2 cellular contexts compared by ENCODE assay signal in the genomic region with DNA sequence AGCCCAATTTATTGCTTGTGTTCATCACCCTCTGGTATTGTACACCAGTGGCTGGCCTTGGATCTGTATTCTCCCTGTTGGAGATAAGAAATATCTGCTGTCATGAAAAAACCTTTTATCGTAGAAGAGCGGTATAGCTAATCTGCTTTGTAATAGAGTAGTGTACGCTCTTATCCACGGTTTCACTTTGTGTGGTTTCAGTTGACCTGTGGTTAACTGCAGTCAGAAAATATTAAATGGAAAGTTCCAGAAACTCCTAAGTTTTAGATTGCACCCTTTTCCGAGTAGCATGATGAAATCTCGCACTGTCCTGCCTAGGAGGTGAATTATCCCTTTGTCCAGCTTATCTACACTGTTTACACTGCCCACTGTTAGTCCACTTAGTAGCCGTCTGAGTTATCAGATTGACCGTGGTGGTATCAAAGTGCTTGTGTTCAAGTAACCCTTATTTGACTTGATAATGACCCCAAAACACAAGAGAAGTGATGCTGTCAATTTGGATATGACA.
TF ChIP-seq lines count a peak whose summit lies in the region.

No MANE protein-coding gene starts in this region.

TF ChIP-seq in HEK293, 187 proteins besides CTCF, POLR2A, EP300 and RAD21 (continued from another document):
- TF ChIP-seq ZNF426 (tag by site-specific recombination; IDR thresholded peaks at IDR 0.05) (no peak), SETDB1 (IDR thresholded peaks at IDR 0.05; ENCODE audit: insufficient read length, low read length) (no peak), ZXDB (tag by site-specific recombination; IDR thresholded peaks at IDR 0.05) (no peak), TCF7L2 (IDR thresholded peaks at IDR 0.05; ENCODE audit: borderline replicate concordance, low read depth, low read length) (peak; percentile 95)
- TF ChIP-seq, protein P1, sequence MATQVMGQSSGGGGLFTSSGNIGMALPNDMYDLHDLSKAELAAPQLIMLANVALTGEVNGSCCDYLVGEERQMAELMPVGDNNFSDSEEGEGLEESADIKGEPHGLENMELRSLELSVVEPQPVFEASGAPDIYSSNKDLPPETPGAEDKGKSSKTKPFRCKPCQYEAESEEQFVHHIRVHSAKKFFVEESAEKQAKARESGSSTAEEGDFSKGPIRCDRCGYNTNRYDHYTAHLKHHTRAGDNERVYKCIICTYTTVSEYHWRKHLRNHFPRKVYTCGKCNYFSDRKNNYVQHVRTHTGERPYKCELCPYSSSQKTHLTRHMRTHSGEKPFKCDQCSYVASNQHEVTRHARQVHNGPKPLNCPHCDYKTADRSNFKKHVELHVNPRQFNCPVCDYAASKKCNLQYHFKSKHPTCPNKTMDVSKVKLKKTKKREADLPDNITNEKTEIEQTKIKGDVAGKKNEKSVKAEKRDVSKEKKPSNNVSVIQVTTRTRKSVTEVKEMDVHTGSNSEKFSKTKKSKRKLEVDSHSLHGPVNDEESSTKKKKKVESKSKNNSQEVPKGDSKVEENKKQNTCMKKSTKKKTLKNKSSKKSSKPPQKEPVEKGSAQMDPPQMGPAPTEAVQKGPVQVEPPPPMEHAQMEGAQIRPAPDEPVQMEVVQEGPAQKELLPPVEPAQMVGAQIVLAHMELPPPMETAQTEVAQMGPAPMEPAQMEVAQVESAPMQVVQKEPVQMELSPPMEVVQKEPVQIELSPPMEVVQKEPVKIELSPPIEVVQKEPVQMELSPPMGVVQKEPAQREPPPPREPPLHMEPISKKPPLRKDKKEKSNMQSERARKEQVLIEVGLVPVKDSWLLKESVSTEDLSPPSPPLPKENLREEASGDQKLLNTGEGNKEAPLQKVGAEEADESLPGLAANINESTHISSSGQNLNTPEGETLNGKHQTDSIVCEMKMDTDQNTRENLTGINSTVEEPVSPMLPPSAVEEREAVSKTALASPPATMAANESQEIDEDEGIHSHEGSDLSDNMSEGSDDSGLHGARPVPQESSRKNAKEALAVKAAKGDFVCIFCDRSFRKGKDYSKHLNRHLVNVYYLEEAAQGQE (tag by site-specific recombination; IDR thresholded peaks at IDR 0.05), result no peak

TF ChIP-seq in HepG2, 621 proteins besides CTCF, POLR2A, EP300 and RAD21 (continued from another document and continues in another):
- TF ChIP-seq, protein P2, sequence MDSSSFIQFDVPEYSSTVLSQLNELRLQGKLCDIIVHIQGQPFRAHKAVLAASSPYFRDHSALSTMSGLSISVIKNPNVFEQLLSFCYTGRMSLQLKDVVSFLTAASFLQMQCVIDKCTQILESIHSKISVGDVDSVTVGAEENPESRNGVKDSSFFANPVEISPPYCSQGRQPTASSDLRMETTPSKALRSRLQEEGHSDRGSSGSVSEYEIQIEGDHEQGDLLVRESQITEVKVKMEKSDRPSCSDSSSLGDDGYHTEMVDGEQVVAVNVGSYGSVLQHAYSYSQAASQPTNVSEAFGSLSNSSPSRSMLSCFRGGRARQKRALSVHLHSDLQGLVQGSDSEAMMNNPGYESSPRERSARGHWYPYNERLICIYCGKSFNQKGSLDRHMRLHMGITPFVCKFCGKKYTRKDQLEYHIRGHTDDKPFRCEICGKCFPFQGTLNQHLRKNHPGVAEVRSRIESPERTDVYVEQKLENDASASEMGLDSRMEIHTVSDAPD (CRISPR knock-in tag; IDR thresholded peaks at IDR 0.05), result no peak
- TF ChIP-seq, protein P3, sequence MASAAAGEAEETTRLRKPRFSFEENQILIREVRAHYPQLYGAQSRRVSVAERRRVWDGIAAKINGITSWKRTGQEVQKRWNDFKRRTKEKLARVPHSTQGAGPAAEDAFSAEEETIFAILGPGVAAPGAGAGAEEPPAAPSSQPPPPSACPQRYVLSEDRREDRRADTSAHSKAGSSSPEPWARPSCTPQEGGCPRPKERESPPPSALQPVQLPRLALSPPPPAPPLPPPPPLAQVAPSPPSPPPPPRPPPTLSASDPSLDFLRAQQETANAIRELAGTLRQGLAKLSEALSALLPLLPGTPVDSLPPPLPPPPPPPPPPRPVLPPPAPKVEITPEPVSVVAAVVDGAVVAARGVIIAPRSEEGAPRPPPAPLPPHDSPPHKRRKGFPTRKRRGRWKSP (CRISPR knock-in tag; IDR thresholded peaks at IDR 0.05), result no peak
- TF ChIP-seq NFKB2 (CRISPR knock-in tag; IDR thresholded peaks at IDR 0.05; ENCODE audit: borderline replicate concordance), result no peak
- no peak for TF ChIP-seq NR3C1 (CRISPR knock-in tag; IDR thresholded peaks at IDR 0.05)
- TF ChIP-seq ZFP36L1 (CRISPR knock-in tag; IDR thresholded peaks at IDR 0.05), result no peak
- no peak for TF ChIP-seq ZNF329 (CRISPR knock-in tag; IDR thresholded peaks at IDR 0.05; ENCODE audit: low read depth)
- TF ChIP-seq ZNF552 (CRISPR knock-in tag; IDR thresholded peaks at IDR 0.05; ENCODE audit: borderline replicate concordance), result no peak
- TF ChIP-seq, protein P4, sequence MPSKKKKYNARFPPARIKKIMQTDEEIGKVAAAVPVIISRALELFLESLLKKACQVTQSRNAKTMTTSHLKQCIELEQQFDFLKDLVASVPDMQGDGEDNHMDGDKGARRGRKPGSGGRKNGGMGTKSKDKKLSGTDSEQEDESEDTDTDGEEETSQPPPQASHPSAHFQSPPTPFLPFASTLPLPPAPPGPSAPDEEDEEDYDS (CRISPR knock-in tag; IDR thresholded peaks at IDR 0.05), result no peak
- TF ChIP-seq RARG (CRISPR knock-in tag; IDR thresholded peaks at IDR 0.05; ENCODE audit: low read depth), result no peak
- no peak for TF ChIP-seq ZNF510 (CRISPR knock-in tag; IDR thresholded peaks at IDR 0.05; ENCODE audit: low read depth)
- TF ChIP-seq, protein P5, sequence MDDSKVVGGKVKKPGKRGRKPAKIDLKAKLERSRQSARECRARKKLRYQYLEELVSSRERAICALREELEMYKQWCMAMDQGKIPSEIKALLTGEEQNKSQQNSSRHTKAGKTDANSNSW (CRISPR knock-in tag; IDR thresholded peaks at IDR 0.05; ENCODE audit: borderline replicate concordance), result no peak
- no peak for TF ChIP-seq PAX8 (CRISPR knock-in tag; IDR thresholded peaks at IDR 0.05; ENCODE audit: borderline replicate concordance)
- peak; percentile 71; the same call in 1 of the 2 replicates for TF ChIP-seq SIX1 (CRISPR knock-in tag; IDR thresholded peaks at IDR 0.05; ENCODE audit: borderline replicate concordance)
- peak; percentile 91 for TF ChIP-seq RARA (CRISPR knock-in tag; IDR thresholded peaks at IDR 0.05)
- TF ChIP-seq ZNF709 (CRISPR knock-in tag; IDR thresholded peaks at IDR 0.05), result no peak
- TF ChIP-seq ZNF713 (CRISPR knock-in tag; IDR thresholded peaks at IDR 0.05), result no peak
- no peak for TF ChIP-seq YY1 (IDR thresholded peaks at IDR 0.05; ENCODE audit: insufficient read depth, insufficient replicate concordance, low read depth, low read length)
- no peak for TF ChIP-seq ATF7-NPFF (CRISPR knock-in tag; IDR thresholded peaks at IDR 0.05; ENCODE audit: low read depth)
- TF ChIP-seq, protein P6, sequence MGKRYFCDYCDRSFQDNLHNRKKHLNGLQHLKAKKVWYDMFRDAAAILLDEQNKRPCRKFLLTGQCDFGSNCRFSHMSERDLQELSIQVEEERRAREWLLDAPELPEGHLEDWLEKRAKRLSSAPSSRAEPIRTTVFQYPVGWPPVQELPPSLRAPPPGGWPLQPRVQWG (CRISPR knock-in tag; IDR thresholded peaks at IDR 0.05; ENCODE audit: borderline replicate concordance, low read depth), result no peak
- TF ChIP-seq CREM (IDR thresholded peaks at IDR 0.05), result peak; percentile 74
- no peak for TF ChIP-seq CREM (CRISPR knock-in tag; IDR thresholded peaks at IDR 0.05)
- peak; percentile 32; the same call in 1 of the 2 replicates for TF ChIP-seq CCDC6 (CRISPR knock-in tag; IDR thresholded peaks at IDR 0.05)
- TF ChIP-seq ARNT2 (CRISPR knock-in tag; IDR thresholded peaks at IDR 0.05; ENCODE audit: low read depth), result no peak
- TF ChIP-seq TAF1 (CRISPR knock-in tag; IDR thresholded peaks at IDR 0.05), result no peak; the same call in 1 of the 2 replicates
- no peak for TF ChIP-seq ZBTB1 (CRISPR knock-in tag; IDR thresholded peaks at IDR 0.05; ENCODE audit: borderline replicate concordance)
- no peak for TF ChIP-seq RFX3 (CRISPR knock-in tag; IDR thresholded peaks at IDR 0.05)
- TF ChIP-seq, protein P7, sequence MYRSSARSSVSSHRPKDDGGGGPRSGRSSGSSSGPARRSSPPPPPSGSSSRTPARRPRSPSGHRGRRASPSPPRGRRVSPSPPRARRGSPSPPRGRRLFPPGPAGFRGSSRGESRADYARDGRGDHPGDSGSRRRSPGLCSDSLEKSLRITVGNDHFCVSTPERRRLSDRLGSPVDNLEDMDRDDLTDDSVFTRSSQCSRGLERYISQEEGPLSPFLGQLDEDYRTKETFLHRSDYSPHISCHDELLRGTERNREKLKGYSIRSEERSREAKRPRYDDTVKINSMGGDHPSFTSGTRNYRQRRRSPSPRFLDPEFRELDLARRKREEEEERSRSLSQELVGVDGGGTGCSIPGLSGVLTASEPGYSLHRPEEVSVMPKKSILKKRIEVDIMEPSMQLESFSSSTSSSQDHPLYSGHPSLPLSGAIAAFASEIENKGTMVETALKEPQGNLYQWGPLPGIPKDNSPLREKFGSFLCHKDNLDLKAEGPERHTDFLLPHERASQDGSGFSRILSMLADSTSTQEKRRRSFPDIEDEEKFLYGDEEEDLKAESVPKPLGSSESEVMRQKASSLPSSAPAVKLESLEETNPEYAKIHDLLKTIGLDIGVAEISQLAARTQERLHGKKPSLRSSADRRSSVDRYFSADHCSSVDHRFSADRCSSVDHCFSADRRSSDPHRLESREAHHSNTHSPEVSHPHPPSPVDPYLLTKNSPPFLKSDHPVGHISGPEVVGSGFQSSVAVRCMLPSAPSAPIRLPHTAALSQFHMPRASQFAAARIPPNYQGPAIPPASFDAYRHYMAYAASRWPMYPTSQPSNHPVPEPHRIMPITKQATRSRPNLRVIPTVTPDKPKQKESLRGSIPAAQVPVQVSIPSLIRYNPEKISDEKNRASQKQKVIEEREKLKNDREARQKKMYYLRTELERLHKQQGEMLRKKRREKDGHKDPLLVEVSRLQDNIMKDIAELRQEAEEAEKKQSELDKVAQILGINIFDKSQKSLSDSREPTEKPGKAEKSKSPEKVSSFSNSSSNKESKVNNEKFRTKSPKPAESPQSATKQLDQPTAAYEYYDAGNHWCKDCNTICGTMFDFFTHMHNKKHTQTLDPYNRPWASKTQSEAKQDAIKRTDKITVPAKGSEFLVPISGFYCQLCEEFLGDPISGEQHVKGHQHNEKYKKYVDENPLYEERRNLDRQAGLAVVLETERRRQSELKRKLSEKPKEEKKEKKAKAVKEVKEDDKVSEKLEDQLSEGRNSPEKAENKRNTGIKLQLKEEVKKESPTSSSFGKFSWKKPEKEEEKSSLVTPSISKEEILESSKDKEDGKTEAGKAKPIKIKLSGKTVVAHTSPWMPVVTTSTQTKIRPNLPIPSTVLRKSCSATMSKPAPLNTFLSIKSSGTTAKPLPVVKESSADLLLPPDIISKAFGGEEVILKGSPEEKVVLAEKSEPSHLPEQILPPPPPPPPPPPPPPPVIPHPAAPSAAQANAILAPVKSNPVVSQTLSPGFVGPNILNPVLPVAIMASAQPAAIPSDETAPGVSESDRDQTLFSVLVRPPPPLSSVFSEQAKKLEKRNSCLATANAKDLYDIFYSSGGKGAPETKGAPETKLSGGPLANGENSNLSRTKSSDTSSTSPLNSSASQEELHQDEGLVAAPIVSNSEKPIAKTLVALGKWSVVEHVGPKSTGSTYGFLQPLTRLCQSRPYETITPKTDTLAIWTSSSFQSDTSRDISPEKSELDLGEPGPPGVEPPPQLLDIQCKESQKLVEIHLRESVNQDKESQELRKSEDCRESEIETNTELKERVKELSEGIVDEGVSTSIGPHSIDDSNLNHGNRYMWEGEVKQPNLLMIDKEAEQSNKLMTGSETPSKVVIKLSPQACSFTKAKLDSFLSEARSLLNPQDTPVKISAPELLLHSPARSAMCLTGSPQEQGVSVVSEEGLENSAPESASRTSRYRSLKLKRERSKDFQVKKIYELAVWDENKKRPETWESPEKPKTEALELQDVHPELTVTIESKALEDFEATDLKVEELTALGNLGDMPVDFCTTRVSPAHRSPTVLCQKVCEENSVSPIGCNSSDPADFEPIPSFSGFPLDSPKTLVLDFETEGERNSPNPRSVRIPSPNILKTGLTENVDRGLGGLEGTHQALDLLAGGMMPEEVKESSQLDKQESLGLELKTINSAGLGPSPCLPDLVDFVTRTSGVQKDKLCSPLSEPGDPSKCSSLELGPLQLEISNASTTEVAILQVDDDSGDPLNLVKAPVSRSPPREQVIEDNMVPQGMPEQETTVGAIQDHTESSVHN (CRISPR knock-in tag; IDR thresholded peaks at IDR 0.05), result no peak
- TF ChIP-seq, protein P8, sequence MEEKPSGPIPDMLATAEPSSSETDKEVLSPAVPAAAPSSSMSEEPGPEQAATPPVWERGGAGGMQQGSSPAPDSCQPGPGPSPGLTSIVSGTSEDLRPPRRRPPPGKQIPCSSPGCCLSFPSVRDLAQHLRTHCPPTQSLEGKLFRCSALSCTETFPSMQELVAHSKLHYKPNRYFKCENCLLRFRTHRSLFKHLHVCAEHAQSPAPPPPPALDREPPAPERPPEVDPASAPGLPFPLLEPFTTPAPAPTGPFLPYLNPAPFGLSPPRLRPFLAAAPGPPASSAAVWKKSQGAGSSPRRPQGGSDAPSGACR (CRISPR knock-in tag; IDR thresholded peaks at IDR 0.05), result no peak
- TF ChIP-seq ZNF326 (CRISPR knock-in tag; IDR thresholded peaks at IDR 0.05; ENCODE audit: borderline replicate concordance), result no peak
- no peak for TF ChIP-seq SYNCRIP (IDR thresholded peaks at IDR 0.05; ENCODE audit: insufficient read depth, low read depth, low read length)
- peak; percentile 56; the same call in 1 of the 2 replicates for TF ChIP-seq ZBTB7B (CRISPR knock-in tag; IDR thresholded peaks at IDR 0.05)
- no peak for TF ChIP-seq ZNF430 (CRISPR knock-in tag; IDR thresholded peaks at IDR 0.05)
- TF ChIP-seq ZNF7 (CRISPR knock-in tag; IDR thresholded peaks at IDR 0.05), result no peak
- no peak for TF ChIP-seq CC2D1A (CRISPR knock-in tag; IDR thresholded peaks at IDR 0.05)
- TF ChIP-seq SRY (CRISPR knock-in tag; IDR thresholded peaks at IDR 0.05), result no peak
- TF ChIP-seq HNRNPH1 (optimal IDR thresholded peaks at IDR 0.05; ENCODE audit: low read depth, low read length), result no peak
- TF ChIP-seq, protein P9, sequence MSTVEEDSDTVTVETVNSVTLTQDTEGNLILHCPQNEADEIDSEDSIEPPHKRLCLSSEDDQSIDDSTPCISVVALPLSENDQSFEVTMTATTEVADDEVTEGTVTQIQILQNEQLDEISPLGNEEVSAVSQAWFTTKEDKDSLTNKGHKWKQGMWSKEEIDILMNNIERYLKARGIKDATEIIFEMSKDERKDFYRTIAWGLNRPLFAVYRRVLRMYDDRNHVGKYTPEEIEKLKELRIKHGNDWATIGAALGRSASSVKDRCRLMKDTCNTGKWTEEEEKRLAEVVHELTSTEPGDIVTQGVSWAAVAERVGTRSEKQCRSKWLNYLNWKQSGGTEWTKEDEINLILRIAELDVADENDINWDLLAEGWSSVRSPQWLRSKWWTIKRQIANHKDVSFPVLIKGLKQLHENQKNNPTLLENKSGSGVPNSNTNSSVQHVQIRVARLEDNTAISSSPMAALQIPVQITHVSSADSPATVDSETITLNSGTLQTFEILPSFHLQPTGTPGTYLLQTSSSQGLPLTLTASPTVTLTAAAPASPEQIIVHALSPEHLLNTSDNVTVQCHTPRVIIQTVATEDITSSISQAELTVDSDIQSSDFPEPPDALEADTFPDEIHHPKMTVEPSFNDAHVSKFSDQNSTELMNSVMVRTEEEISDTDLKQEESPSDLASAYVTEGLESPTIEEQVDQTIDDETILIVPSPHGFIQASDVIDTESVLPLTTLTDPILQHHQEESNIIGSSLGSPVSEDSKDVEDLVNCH (CRISPR knock-in tag; IDR thresholded peaks at IDR 0.05), result no peak
- no peak for TF ChIP-seq MEIS1 (CRISPR knock-in tag; IDR thresholded peaks at IDR 0.05; ENCODE audit: borderline replicate concordance)
- TF ChIP-seq KMT2A (CRISPR knock-in tag; IDR thresholded peaks at IDR 0.05), result peak; percentile 19; the same call in 1 of the 2 replicates
- 0 out of 2 replicates have a peak, but pooled peaks have one; percentile 25 for TF ChIP-seq GATAD1 (CRISPR knock-in tag; IDR thresholded peaks at IDR 0.05)
- TF ChIP-seq ZSCAN22 (CRISPR knock-in tag; IDR thresholded peaks at IDR 0.05), result no peak
- TF ChIP-seq ZMYM3 (CRISPR knock-in tag; IDR thresholded peaks at IDR 0.05), result peak; percentile 24; the same call in 1 of the 2 replicates
- TF ChIP-seq PHF20 (CRISPR knock-in tag; IDR thresholded peaks at IDR 0.05), result no peak
- TF ChIP-seq CBX1 (IDR thresholded peaks at IDR 0.05; ENCODE audit: low read depth), result no peak
- no peak for TF ChIP-seq NFRKB (IDR thresholded peaks at IDR 0.05)
